ENCODE assay signal across 1 cellular context in the genomic region with DNA sequence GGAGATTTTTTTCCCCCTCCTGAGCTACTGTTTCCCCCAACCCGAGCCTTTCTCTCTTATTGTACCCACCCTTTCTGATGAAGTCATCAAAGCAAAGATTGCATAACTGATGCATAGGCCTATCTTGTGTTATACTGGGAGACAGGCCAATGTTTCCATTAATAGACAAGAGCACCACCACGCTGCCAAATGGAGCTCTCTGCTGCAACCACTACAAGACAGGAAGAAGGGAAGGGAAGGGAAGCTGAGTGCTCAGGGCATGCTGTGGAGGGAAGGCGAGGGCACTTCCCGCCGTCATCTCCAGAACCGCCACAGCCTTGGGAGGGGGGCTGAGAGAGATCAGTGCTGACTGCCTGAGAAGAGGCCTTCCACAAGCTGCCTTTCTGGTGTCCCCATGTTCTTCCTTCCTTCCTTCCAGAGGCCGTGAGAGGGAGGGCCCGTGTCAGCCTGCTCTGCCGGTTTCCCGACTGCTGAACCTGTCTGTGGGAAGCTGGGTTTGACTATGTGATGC.
TF ChIP-seq lines count a peak whose summit lies in the region.

No MANE protein-coding gene starts in this region.

TF ChIP-seq in HEK293, 187 proteins besides CTCF, POLR2A, EP300 and RAD21 (continued from another document):
- TF ChIP-seq, protein P1, sequence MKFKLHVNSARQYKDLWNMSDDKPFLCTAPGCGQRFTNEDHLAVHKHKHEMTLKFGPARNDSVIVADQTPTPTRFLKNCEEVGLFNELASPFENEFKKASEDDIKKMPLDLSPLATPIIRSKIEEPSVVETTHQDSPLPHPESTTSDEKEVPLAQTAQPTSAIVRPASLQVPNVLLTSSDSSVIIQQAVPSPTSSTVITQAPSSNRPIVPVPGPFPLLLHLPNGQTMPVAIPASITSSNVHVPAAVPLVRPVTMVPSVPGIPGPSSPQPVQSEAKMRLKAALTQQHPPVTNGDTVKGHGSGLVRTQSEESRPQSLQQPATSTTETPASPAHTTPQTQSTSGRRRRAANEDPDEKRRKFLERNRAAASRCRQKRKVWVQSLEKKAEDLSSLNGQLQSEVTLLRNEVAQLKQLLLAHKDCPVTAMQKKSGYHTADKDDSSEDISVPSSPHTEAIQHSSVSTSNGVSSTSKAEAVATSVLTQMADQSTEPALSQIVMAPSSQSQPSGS (tag by site-specific recombination; IDR thresholded peaks at IDR 0.05; ENCODE audit: low read depth) = peak; percentile 68
- no peak for TF ChIP-seq SCRT1 (tag by site-specific recombination; IDR thresholded peaks at IDR 0.05; ENCODE audit: borderline replicate concordance)
- TF ChIP-seq ZNF24 (tag by site-specific recombination; IDR thresholded peaks at IDR 0.05) = peak; percentile 53; the same call in 1 of the 2 replicates
- TF ChIP-seq SP7 (tag by site-specific recombination; IDR thresholded peaks at IDR 0.05) = 0 out of 2 replicates have a peak, but pooled peaks have one; percentile 16
- TF ChIP-seq YY1 (tag by site-specific recombination; IDR thresholded peaks at IDR 0.05) = no peak
- no peak for TF ChIP-seq ZFP41 (tag by site-specific recombination; IDR thresholded peaks at IDR 0.05; ENCODE audit: borderline replicate concordance)
- no peak for TF ChIP-seq ZNF433 (tag by site-specific recombination; IDR thresholded peaks at IDR 0.05; ENCODE audit: low read depth)
- peak; percentile 83 for TF ChIP-seq ZNF660 (tag by site-specific recombination; IDR thresholded peaks at IDR 0.05)
- no peak for TF ChIP-seq ZNF157 (tag by site-specific recombination; IDR thresholded peaks at IDR 0.05)
- peak; percentile 60 for TF ChIP-seq ZNF366 (tag by site-specific recombination; conservative IDR thresholded peaks at IDR 0.05)
- TF ChIP-seq, protein P2, sequence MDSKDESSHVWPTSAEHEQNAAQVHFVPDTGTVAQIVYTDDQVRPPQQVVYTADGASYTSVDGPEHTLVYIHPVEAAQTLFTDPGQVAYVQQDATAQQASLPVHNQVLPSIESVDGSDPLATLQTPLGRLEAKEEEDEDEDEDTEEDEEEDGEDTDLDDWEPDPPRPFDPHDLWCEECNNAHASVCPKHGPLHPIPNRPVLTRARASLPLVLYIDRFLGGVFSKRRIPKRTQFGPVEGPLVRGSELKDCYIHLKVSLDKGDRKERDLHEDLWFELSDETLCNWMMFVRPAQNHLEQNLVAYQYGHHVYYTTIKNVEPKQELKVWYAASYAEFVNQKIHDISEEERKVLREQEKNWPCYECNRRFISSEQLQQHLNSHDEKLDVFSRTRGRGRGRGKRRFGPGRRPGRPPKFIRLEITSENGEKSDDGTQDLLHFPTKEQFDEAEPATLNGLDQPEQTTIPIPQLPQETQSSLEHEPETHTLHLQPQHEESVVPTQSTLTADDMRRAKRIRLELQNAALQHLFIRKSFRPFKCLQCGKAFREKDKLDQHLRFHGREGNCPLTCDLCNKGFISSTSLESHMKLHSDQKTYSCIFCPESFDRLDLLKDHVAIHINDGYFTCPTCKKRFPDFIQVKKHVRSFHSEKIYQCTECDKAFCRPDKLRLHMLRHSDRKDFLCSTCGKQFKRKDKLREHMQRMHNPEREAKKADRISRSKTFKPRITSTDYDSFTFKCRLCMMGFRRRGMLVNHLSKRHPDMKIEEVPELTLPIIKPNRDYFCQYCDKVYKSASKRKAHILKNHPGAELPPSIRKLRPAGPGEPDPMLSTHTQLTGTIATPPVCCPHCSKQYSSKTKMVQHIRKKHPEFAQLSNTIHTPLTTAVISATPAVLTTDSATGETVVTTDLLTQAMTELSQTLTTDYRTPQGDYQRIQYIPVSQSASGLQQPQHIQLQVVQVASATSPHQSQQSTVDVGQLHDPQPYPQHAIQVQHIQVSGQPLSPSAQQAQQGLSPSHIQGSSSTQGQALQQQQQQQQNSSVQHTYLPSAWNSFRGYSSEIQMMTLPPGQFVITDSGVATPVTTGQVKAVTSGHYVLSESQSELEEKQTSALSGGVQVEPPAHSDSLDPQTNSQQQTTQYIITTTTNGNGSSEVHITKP (tag by site-specific recombination; IDR thresholded peaks at IDR 0.05) = peak; percentile 71
- TF ChIP-seq ZBTB21 (tag by site-specific recombination; IDR thresholded peaks at IDR 0.05) = peak; percentile 82
- no peak for TF ChIP-seq ZNF214 (tag by site-specific recombination; IDR thresholded peaks at IDR 0.05; ENCODE audit: borderline replicate concordance)
- peak; percentile 71; the same call in 1 of the 2 replicates for TF ChIP-seq ZNF561 (tag by site-specific recombination; IDR thresholded peaks at IDR 0.05; ENCODE audit: borderline replicate concordance)
- peak; percentile 64; the same call in 1 of the 2 replicates for TF ChIP-seq ZEB2 (tag by site-specific recombination; IDR thresholded peaks at IDR 0.05)
- TF ChIP-seq, protein P3, sequence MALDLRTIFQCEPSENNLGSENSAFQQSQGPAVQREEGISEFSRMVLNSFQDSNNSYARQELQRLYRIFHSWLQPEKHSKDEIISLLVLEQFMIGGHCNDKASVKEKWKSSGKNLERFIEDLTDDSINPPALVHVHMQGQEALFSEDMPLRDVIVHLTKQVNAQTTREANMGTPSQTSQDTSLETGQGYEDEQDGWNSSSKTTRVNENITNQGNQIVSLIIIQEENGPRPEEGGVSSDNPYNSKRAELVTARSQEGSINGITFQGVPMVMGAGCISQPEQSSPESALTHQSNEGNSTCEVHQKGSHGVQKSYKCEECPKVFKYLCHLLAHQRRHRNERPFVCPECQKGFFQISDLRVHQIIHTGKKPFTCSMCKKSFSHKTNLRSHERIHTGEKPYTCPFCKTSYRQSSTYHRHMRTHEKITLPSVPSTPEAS (tag by site-specific recombination; IDR thresholded peaks at IDR 0.05) = no peak
- TF ChIP-seq MYNN (tag by site-specific recombination; IDR thresholded peaks at IDR 0.05; ENCODE audit: borderline replicate concordance) = no peak
- TF ChIP-seq KLF8 (tag by site-specific recombination; IDR thresholded peaks at IDR 0.05) = peak; percentile 46; the same call in 1 of the 2 replicates
- TF ChIP-seq, protein P4, sequence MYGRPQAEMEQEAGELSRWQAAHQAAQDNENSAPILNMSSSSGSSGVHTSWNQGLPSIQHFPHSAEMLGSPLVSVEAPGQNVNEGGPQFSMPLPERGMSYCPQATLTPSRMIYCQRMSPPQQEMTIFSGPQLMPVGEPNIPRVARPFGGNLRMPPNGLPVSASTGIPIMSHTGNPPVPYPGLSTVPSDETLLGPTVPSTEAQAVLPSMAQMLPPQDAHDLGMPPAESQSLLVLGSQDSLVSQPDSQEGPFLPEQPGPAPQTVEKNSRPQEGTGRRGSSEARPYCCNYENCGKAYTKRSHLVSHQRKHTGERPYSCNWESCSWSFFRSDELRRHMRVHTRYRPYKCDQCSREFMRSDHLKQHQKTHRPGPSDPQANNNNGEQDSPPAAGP (tag by site-specific recombination; IDR thresholded peaks at IDR 0.05) = peak; percentile 53; the same call in 1 of the 2 replicates
- TF ChIP-seq, protein P5, sequence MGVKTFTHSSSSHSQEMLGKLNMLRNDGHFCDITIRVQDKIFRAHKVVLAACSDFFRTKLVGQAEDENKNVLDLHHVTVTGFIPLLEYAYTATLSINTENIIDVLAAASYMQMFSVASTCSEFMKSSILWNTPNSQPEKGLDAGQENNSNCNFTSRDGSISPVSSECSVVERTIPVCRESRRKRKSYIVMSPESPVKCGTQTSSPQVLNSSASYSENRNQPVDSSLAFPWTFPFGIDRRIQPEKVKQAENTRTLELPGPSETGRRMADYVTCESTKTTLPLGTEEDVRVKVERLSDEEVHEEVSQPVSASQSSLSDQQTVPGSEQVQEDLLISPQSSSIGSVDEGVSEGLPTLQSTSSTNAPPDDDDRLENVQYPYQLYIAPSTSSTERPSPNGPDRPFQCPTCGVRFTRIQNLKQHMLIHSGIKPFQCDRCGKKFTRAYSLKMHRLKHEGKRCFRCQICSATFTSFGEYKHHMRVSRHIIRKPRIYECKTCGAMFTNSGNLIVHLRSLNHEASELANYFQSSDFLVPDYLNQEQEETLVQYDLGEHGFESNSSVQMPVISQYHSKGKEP (tag by site-specific recombination; IDR thresholded peaks at IDR 0.05) = peak; percentile 62; the same call in 1 of the 2 replicates
- TF ChIP-seq, protein P6, sequence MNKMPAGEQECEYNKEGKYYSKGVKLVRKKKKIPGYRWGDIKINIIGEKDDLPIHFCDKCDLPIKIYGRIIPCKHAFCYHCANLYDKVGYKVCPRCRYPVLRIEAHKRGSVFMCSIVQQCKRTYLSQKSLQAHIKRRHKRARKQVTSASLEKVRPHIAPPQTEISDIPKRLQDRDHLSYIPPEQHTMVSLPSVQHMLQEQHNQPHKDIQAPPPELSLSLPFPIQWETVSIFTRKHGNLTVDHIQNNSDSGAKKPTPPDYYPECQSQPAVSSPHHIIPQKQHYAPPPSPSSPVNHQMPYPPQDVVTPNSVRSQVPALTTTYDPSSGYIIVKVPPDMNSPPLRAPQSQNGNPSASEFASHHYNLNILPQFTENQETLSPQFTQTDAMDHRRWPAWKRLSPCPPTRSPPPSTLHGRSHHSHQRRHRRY (tag by site-specific recombination; IDR thresholded peaks at IDR 0.05) = no peak
TF ChIP-seq in HEK293: peak in this region for 19.
